ENCODE assay signal across 12 cellular contexts in genomic region chr18:23269931-23270330, GRCh38.
A peak's percentile ranks its signal among the peaks of the same experiment; 100 is the strongest.
DNase-seq lines count a peak whose midpoint lies in the region; ATAC-seq and TF ChIP-seq lines count a peak whose summit lies in the region.
"Had no signal": no experiment of that assay in that cellular context is flagged by ENCODE, and none has a peak within 500 bp of the region (broad histone marks: within the 10 kb centered on the region; RNA-seq: fewer than 3 reads in every experiment).

No MANE protein-coding gene starts in this region.

- TF ChIP-seq CTCF in OCI-LY3 (IDR thresholded peaks at IDR 0.05; ENCODE audit: low read depth, low read length) (no peak), H9 (conservative IDR thresholded peaks at IDR 0.05) (no peak)

- H3K36me3 ChIP-seq in OCI-LY3 (replicated peaks; ENCODE audit: low read depth, low read length), result peaks cover 30% of the 10 kb centered on the region

- H3T11ph ChIP-seq in H9 (ENCODE audit: low read length), result no peak overlapping the region

- H3K36me3 Mint-ChIP-seq in immature natural killer cell, result peaks cover 18 to 20% (median 19%) of the 10 kb centered on the region in 3 donors
- peaks cover 21 to 35% (median 28%) of the 10 kb centered on the region in 3 experiments for H3K36me3 Mint-ChIP-seq in H9 (ENCODE audit: insufficient read depth in 1 of 3, low read depth in 3 of 3)

- peaks cover 26 to 47% of the 10 kb centered on the region in 2 donors for H3K9me3 Mint-ChIP-seq in stimulated activated naive CD8-positive, alpha-beta T cell treated with anti-CD3 and anti-CD28 coated beads, Interleukin-15, amount 100 ng/mL, for 72 hours
- peaks cover 8 to 22% (median 15%) of the 10 kb centered on the region in 6 donors for H3K9me3 Mint-ChIP-seq in immature natural killer cell
- peaks cover 30 to 32% of the 10 kb centered on the region in 2 experiments for H3K9me3 Mint-ChIP-seq in H9

- H4K8ac ChIP-seq in H9 (replicated peaks; ENCODE audit: insufficient read length, low read depth, low read length), result no peak overlapping the region

- DNase-seq in stimulated activated naive CD8-positive, alpha-beta T cell treated with anti-CD3 and anti-CD28 coated beads, Interleukin-15, Interleukin-2, amounts not matched to agents 100 U/mL and 50 U/mL, for 24 hours, result peak; percentile 38
- no peak for DNase-seq in stimulated activated naive CD8-positive, alpha-beta T cell treated with anti-CD3 and anti-CD28 coated beads, Interleukin-15, amount 100 ng/mL, for 72 hours
- no peak for DNase-seq in immature natural killer cell
- no peak for DNase-seq in H9
- DNase-seq: CD4-positive, CD25-positive, alpha-beta regulatory T cell; DMS53; GF-D8; HCEC 1CT; IMR-90 had no signal

- no peak overlapping the region for H3K23ac ChIP-seq in H9 (ENCODE audit: insufficient read length, low read depth, low read length)

- no peaks in the 10 kb centered on the region for H3K27me3 ChIP-seq in OCI-LY3 (ENCODE audit: low read depth, low read length)
- no peaks in the 10 kb centered on the region for H3K27me3 ChIP-seq in H9 (ENCODE audit: insufficient read depth, low read length)

- no peak overlapping the region for H3K4me2 ChIP-seq in OCI-LY3 (ENCODE audit: low read length)
- no peak overlapping the region for H3K4me2 ChIP-seq in H9 (ENCODE audit: insufficient read depth, insufficient read length, low read length)

- H2AK5ac ChIP-seq in H9 (ENCODE audit: insufficient read length, low read length), result no peak overlapping the region

- no peak overlapping the region for H3K4me3 ChIP-seq in OCI-LY3 (ENCODE audit: low read length)

- no peak overlapping the region for H2BK12ac ChIP-seq in H9 (ENCODE audit: insufficient read length, low read depth, low read length)

- no peaks in the 10 kb centered on the region for H3K79me1 ChIP-seq in H9 (ENCODE audit: insufficient read depth, low read depth, low read length, poor library complexity, severe bottlenecking)

- H3K27ac ChIP-seq in OCI-LY3 (ENCODE audit: low read length), result peak overlapping the region; percentile 90; the same call in 1 of the 2 replicates
- H3K27ac ChIP-seq in H9 (ENCODE audit: insufficient read length, low read depth, low read length), result no peak overlapping the region

- H3K79me2 ChIP-seq in OCI-LY3 (ENCODE audit: low read length) (no peaks in the 10 kb centered on the region), H9 (ENCODE audit: insufficient read depth, low read length) (no peaks in the 10 kb centered on the region)

- H2BK5ac ChIP-seq in H9 (ENCODE audit: insufficient read length, low read length), result no peak overlapping the region

- no CpG with 5 or more reads among the region's 2 CpGs for WGBS in H9 (ENCODE audit: extremely low coverage, insufficient read length, low lambda C conversion rate)

- H4K91ac ChIP-seq in H9 (ENCODE audit: insufficient read length, low read depth, low read length), result no peak overlapping the region

- no peak overlapping the region for H2BK15ac ChIP-seq in H9 (ENCODE audit: low read depth, low read length)

- H3K4me1 ChIP-seq in OCI-LY3 (ENCODE audit: low read length), result peaks cover 69% of the 10 kb centered on the region
- peaks cover 7% of the 10 kb centered on the region; the same call in 1 of the 2 replicates for H3K4me1 ChIP-seq in H9 (ENCODE audit: insufficient read depth, low read length)

- peaks cover 28% of the 10 kb centered on the region for H3K4me1 Mint-ChIP-seq in stimulated activated naive CD8-positive, alpha-beta T cell treated with anti-CD3 and anti-CD28 coated beads, Interleukin-15, amount 100 ng/mL, for 72 hours
- H3K4me1 Mint-ChIP-seq in immature natural killer cell, result peaks cover 44 to 66% of the 10 kb centered on the region in 2 donors
- H3K4me1 Mint-ChIP-seq in H9, result peaks cover 39 to 42% of the 10 kb centered on the region in 2 experiments

- H2AFZ ChIP-seq in OCI-LY3 (ENCODE audit: low read depth, low read length) (no peak overlapping the region), H9 (ENCODE audit: low read length) (no peak overlapping the region)

- H3K23me2 ChIP-seq in H9 (ENCODE audit: insufficient read length, low read depth, low read length, poor library complexity, severe bottlenecking), result no peaks in the 10 kb centered on the region

- H3K56ac ChIP-seq in H9 (ENCODE audit: insufficient read length, low read depth, low read length), result no peak overlapping the region

- no peaks in the 10 kb centered on the region for H4K20me1 ChIP-seq in OCI-LY3 (ENCODE audit: insufficient read depth, low read length)
- H4K20me1 ChIP-seq in H9 (ENCODE audit: control insufficient read depth, insufficient read depth, insufficient read length), result no peaks in the 10 kb centered on the region

- H2BK20ac ChIP-seq in H9 (ENCODE audit: low read depth, low read length, poor library complexity, severe bottlenecking), result no peak overlapping the region

- no peaks in the 10 kb centered on the region for H3K27me3 Mint-ChIP-seq in stimulated activated naive CD8-positive, alpha-beta T cell treated with anti-CD3 and anti-CD28 coated beads, Interleukin-15, amount 100 ng/mL, for 72 hours
- H3K27me3 Mint-ChIP-seq in immature natural killer cell (ENCODE audit: low read depth in 3 of 3) (peaks cover 6 to 7% (median 7%) of the 10 kb centered on the region in 3 donors), H9 (ENCODE audit: low read depth) (peaks cover 6% of the 10 kb centered on the region)
- H3K27me3 Mint-ChIP-seq: CD4-positive, CD25-positive, alpha-beta regulatory T cell had no signal

- H3K14ac ChIP-seq in H9 (ENCODE audit: insufficient read depth, low read length), result no peak overlapping the region

- no peak overlapping the region for H3K4ac ChIP-seq in H9 (ENCODE audit: low read depth, low read length)

- no peak overlapping the region for H2BK120ac ChIP-seq in H9 (ENCODE audit: low read depth, low read length, poor library complexity, severe bottlenecking)

- peaks cover 34% of the 10 kb centered on the region for H3K9me3 ChIP-seq in OCI-LY3 (ENCODE audit: insufficient read depth, low read length)
- H3K9me3 ChIP-seq in H9 (ENCODE audit: control insufficient read depth, low read depth, low read length), result peaks cover 10% of the 10 kb centered on the region

- H4K5ac ChIP-seq in H9 (ENCODE audit: insufficient read length, low read depth, low read length), result no peak overlapping the region

- no peak for ATAC-seq in stimulated activated naive CD8-positive, alpha-beta T cell treated with anti-CD3 and anti-CD28 coated beads, Interleukin-15, Interleukin-2, amounts not matched to agents 100 U/mL and 50 U/mL, for 24 hours
- ATAC-seq in stimulated activated naive CD8-positive, alpha-beta T cell treated with anti-CD3 and anti-CD28 coated beads, Interleukin-15, amount 100 ng/mL, for 72 hours, result no peak
- ATAC-seq in GM19467 (IDR thresholded peaks at IDR 0.05; ENCODE audit: unreplicated experiment) (no peak), HG03442 (IDR thresholded peaks at IDR 0.05; ENCODE audit: unreplicated experiment) (no peak)

- no peak overlapping the region for H3K4me3 Mint-ChIP-seq in stimulated activated naive CD8-positive, alpha-beta T cell treated with anti-CD3 and anti-CD28 coated beads, Interleukin-15, amount 100 ng/mL, for 72 hours
- no peak overlapping the region for H3K4me3 Mint-ChIP-seq in immature natural killer cell
- H3K4me3 Mint-ChIP-seq in H9, result no peak overlapping the region
- H3K4me3 Mint-ChIP-seq: CD4-positive, CD25-positive, alpha-beta regulatory T cell had no signal

- H3K27ac Mint-ChIP-seq in stimulated activated naive CD8-positive, alpha-beta T cell treated with anti-CD3 and anti-CD28 coated beads, Interleukin-15, amount 100 ng/mL, for 72 hours, result no peak overlapping the region
- peak overlapping the region in 4 of 6 donors; percentile 46 to 90 (median 86) for H3K27ac Mint-ChIP-seq in immature natural killer cell
- H3K27ac Mint-ChIP-seq in H9, result no peak overlapping the region

- H3K9ac ChIP-seq in OCI-LY3 (ENCODE audit: low read length) (no peak overlapping the region), H9 (ENCODE audit: extremely low read depth, insufficient read length, low read length) (no peak overlapping the region)

- H3K18ac ChIP-seq in H9 (ENCODE audit: insufficient read length, low read depth, low read length), result no peak overlapping the region

Comparison
In these comparisons a context has a peak if more than half of its experiments do, and no peak if none do; other contexts are left out.
1. H3K27ac Mint-ChIP-seq: peak in immature natural killer cell (4 of 6); none in stimulated activated naive CD8-positive, alpha-beta T cell treated with anti-CD3 and anti-CD28 coated beads, Interleukin-15, amount 100 ng/mL, for 72 hours (0 of 2) and H9 (0 of 3).